In genomic region chr20:36573103-36573797, GRCh38 we compare ENCODE assay signal across 8 cellular contexts. TPM values are rescaled to one million over a fixed set of nuclear protein-coding genes. Genes with fewer than 3 reads are reported as not detected.
DNase-seq lines count a peak whose midpoint lies in the region; ATAC-seq, FAIRE-seq and TF ChIP-seq lines count a peak whose summit lies in the region.

TSS of gene TGIF2 (plus strand) at chr20:36573597. CDS start at chr20:36578775, 5,178 bp downstream.

- peak in 1 of 4 donors; percentile 61 for TF ChIP-seq POLR2A in esophagus squamous epithelium (IDR thresholded peaks at IDR 0.05)

- peaks cover 32% of the 10 kb centered on the region for H3K4me1 ChIP-seq in CD4-positive, CD25-positive, alpha-beta regulatory T cell (ENCODE audit: control insufficient read depth, insufficient read depth, low read length, poor library complexity, severe bottlenecking)
- H3K4me1 ChIP-seq in esophagus squamous epithelium: peaks cover 10 to 49% (median 17%) of the 10 kb centered on the region in 3 donors

- POLR2A ChIA-PET in naive thymus-derived CD8-positive, alpha-beta T cell (lab: Charles Lee): interaction anchor here (0.6 to 18.2 kb wide), 12 partner anchors 11 to 1295 kb away, joined by 3 to 448 read pairs (median 3); partner anchors contain the start of genes MMP24OS, RAB5IF and SLA2

- H3K4me1 Mint-ChIP-seq in CD4-positive, CD25-positive, alpha-beta regulatory T cell: peaks cover 5 to 50% (median 32%) of the 10 kb centered on the region in 4 donors
- peaks cover 38% of the 10 kb centered on the region for H3K4me1 Mint-ChIP-seq in activated T-cell treated with anti-CD3 and anti-CD28 coated beads, Interleukin-2, amount 50 U/mL, for 72 hours (ENCODE audit: low read depth)
- H3K4me1 Mint-ChIP-seq in naive thymus-derived CD8-positive, alpha-beta T cell: peaks cover 25 to 54% (median 39%) of the 10 kb centered on the region in 4 donors

- WGBS in esophagus squamous epithelium, 2 donors: 0% methylated on average over 2 of the region's 80 CpGs

- H3K27ac ChIP-seq in CD4-positive, CD25-positive, alpha-beta regulatory T cell (ENCODE audit: insufficient read depth, low read length, poor library complexity, severe bottlenecking): peak within 1 kb of the TSS; percentile 100
- peak within 1 kb of the TSS; percentile 82 to 95 (median 92) for H3K27ac ChIP-seq in esophagus squamous epithelium

- H3K36me3 ChIP-seq in CD4-positive, CD25-positive, alpha-beta regulatory T cell (ENCODE audit: control insufficient read depth, insufficient read depth, low read length): peaks cover 3% of the 10 kb centered on the region
- H3K36me3 ChIP-seq in esophagus squamous epithelium: peaks cover 0 to under 1% (median 0%) of the 10 kb centered on the region in 3 donors

- no peaks in the 10 kb centered on the region for H3K27me3 ChIP-seq in CD4-positive, CD25-positive, alpha-beta regulatory T cell (ENCODE audit: control insufficient read depth, insufficient read depth, low read length)
- H3K27me3 ChIP-seq in esophagus squamous epithelium: peaks cover 0 to 29% (median 0%) of the 10 kb centered on the region in 4 donors

- H3K4me3 ChIP-seq in CD4-positive, CD25-positive, alpha-beta regulatory T cell (ENCODE audit: low read depth, low read length): peak within 1 kb of the TSS; percentile 17
- peak within 1 kb of the TSS; percentile 47 to 89 (median 80) for H3K4me3 ChIP-seq in esophagus squamous epithelium

- no peak for TF ChIP-seq CTCF in esophagus squamous epithelium (IDR thresholded peaks at IDR 0.05)

- peak; percentile 86 to 87 (median 86) for DNase-seq in CD4-positive, CD25-positive, alpha-beta regulatory T cell
- DNase-seq in RCC 7860 (ENCODE audit: low spot score): peak; percentile 85
- peak; percentile 88 to 92 for DNase-seq in activated T-cell treated with anti-CD3 and anti-CD28 coated beads, Interleukin-2, amount 50 U/mL, for 72 hours
- peak; percentile 48 for DNase-seq in esophagus squamous epithelium (lab: John Stamatoyannopoulos, UW)
- peak; percentile 86 to 96 (median 95) for DNase-seq in naive thymus-derived CD8-positive, alpha-beta T cell
- peak; percentile 90 to 95 (median 91) for DNase-seq in stimulated activated naive CD4-positive, alpha-beta T cell (lab: John Stamatoyannopoulos, UW)

- peaks cover 0 to 2% (median 0%) of the 10 kb centered on the region in 7 donors for H3K9me3 Mint-ChIP-seq in CD4-positive, CD25-positive, alpha-beta regulatory T cell
- no peaks in the 10 kb centered on the region for H3K9me3 Mint-ChIP-seq in activated T-cell treated with anti-CD3 and anti-CD28 coated beads, Interleukin-2, amount 50 U/mL, for 72 hours
- no peaks in the 10 kb centered on the region for H3K9me3 Mint-ChIP-seq in naive thymus-derived CD8-positive, alpha-beta T cell

- no peaks in the 10 kb centered on the region for H3K36me3 Mint-ChIP-seq in CD4-positive, CD25-positive, alpha-beta regulatory T cell
- H3K36me3 Mint-ChIP-seq in activated T-cell treated with anti-CD3 and anti-CD28 coated beads, Interleukin-2, amount 50 U/mL, for 72 hours (ENCODE audit: insufficient read depth in 2 of 2): peaks cover 5 to 10% of the 10 kb centered on the region in 2 donors
- peaks cover 0 to 8% (median 0%) of the 10 kb centered on the region in 3 donors for H3K36me3 Mint-ChIP-seq in naive thymus-derived CD8-positive, alpha-beta T cell

- H3K4me3 Mint-ChIP-seq in CD4-positive, CD25-positive, alpha-beta regulatory T cell: peak within 1 kb of the TSS; percentile 94 to 99 (median 96)
- peak within 1 kb of the TSS; percentile 91 to 98 for H3K4me3 Mint-ChIP-seq in activated T-cell treated with anti-CD3 and anti-CD28 coated beads, Interleukin-2, amount 50 U/mL, for 72 hours
- peak within 1 kb of the TSS; percentile 85 to 98 (median 95) for H3K4me3 Mint-ChIP-seq in naive thymus-derived CD8-positive, alpha-beta T cell

- no peaks in the 10 kb centered on the region for H3K9me3 ChIP-seq in CD4-positive, CD25-positive, alpha-beta regulatory T cell (ENCODE audit: control insufficient read depth in 2 of 2, low read length in 2 of 2)
- H3K9me3 ChIP-seq in esophagus squamous epithelium: no peaks in the 10 kb centered on the region

- no peak for FAIRE-seq in RCC 7860 (lab: Jason Lieb, UNC)

- intact Hi-C loops in esophagus squamous epithelium (cut with DNase I): no loop called here

- peak within 1 kb of the TSS; percentile 99 to 100 (median 99) for H3K27ac Mint-ChIP-seq in CD4-positive, CD25-positive, alpha-beta regulatory T cell
- H3K27ac Mint-ChIP-seq in activated T-cell treated with anti-CD3 and anti-CD28 coated beads, Interleukin-2, amount 50 U/mL, for 72 hours: peak within 1 kb of the TSS; percentile 93
- peak within 1 kb of the TSS; percentile 98 to 100 (median 99) for H3K27ac Mint-ChIP-seq in naive thymus-derived CD8-positive, alpha-beta T cell

- H3K27me3 Mint-ChIP-seq in CD4-positive, CD25-positive, alpha-beta regulatory T cell: peaks cover 5% of the 10 kb centered on the region
- H3K27me3 Mint-ChIP-seq in activated T-cell treated with anti-CD3 and anti-CD28 coated beads, Interleukin-2, amount 50 U/mL, for 72 hours (ENCODE audit: low read depth): no peaks in the 10 kb centered on the region
- no peaks in the 10 kb centered on the region for H3K27me3 Mint-ChIP-seq in naive thymus-derived CD8-positive, alpha-beta T cell

- peak; percentile 71 to 76 for ATAC-seq in CD4-positive, CD25-positive, alpha-beta regulatory T cell (ENCODE audit: low read depth in 2 of 2)
- ATAC-seq in GM19328 (IDR thresholded peaks at IDR 0.05; ENCODE audit: unreplicated experiment) (peak; percentile 61), HG03521 (IDR thresholded peaks at IDR 0.05; ENCODE audit: unreplicated experiment) (peak; percentile 78)
- ATAC-seq in activated T-cell treated with anti-CD3 and anti-CD28 coated beads, Interleukin-2, amount 50 U/mL, for 72 hours (replicated peaks in 1 of 2): peak; percentile 77 to 80
- peak; percentile 71 to 75 for ATAC-seq in naive thymus-derived CD8-positive, alpha-beta T cell

RNA-seq across cellular contexts. Expression of gene TGIF2, which starts in this region (rescaled TPM):
- total RNA-seq in CD4-positive, CD25-positive, alpha-beta regulatory T cell: 38.9 TPM
- polyA plus RNA-seq in CD4-positive, CD25-positive, alpha-beta regulatory T cell: 10 to 100 TPM; 19.4 to 27.7 (median 24.1) TPM
- total RNA-seq in activated T-cell treated with anti-CD3 and anti-CD28 coated beads, Interleukin-2, amount 50 U/mL, for 72 hours: 10 to 100 TPM; 47.3 to 58.4 TPM
- 10 to 100 TPM in 1 of 4 donors, 1 to 10 TPM in 3; 3.4 to 10.9 (median 7.1) TPM for total RNA-seq in esophagus squamous epithelium
- 10 to 100 TPM; 37.8 to 38.4 TPM for total RNA-seq in naive thymus-derived CD8-positive, alpha-beta T cell
- 10 to 100 TPM; 25.7 to 36.8 (median 30.8) TPM for polyA plus RNA-seq in naive thymus-derived CD8-positive, alpha-beta T cell

Comparison
In these comparisons a context has a peak if more than half of its experiments do, and no peak if none do; other contexts are left out.
1. Peak in every context shown above with its lines: DNase-seq, ATAC-seq, H3K4me3 ChIP-seq and H3K27ac ChIP-seq.